ENCODE assay signal across 14 cellular contexts in genomic region chr5:7872517-7873149, GRCh38. TPM values are rescaled to one million over a fixed set of nuclear protein-coding genes. Genes with fewer than 3 reads are reported as not detected.
DNase-seq lines count a peak whose midpoint lies in the region; ATAC-seq and TF ChIP-seq lines count a peak whose summit lies in the region.
"Had no signal": no experiment of that assay in that cellular context is flagged by ENCODE, and none has a peak within 500 bp of the region (broad histone marks: within the 10 kb centered on the region; RNA-seq: fewer than 3 reads in every experiment).

No MANE protein-coding gene starts in this region.

- peaks cover 4% of the 10 kb centered on the region for H3K79me1 ChIP-seq in H9 (ENCODE audit: insufficient read depth, low read depth, low read length, poor library complexity, severe bottlenecking)

- TF ChIP-seq CTCF in H9 (conservative IDR thresholded peaks at IDR 0.05): no peak
- TF ChIP-seq CTCF in neural progenitor cell (IDR thresholded peaks at IDR 0.05): no peak

- no peak overlapping the region for H4K91ac ChIP-seq in H9 (ENCODE audit: insufficient read length, low read depth, low read length)

- peaks cover 37 to 77% (median 49%) of the 10 kb centered on the region in 10 experiments for H3K4me1 ChIP-seq in BLaER1 treated with 17β-estradiol and CSF1 and Interleukin-3, amounts not matched to agents 10 nM and 100 nM
- H3K4me1 ChIP-seq in H9 (ENCODE audit: insufficient read depth, low read length) (no peaks in the 10 kb centered on the region), neural progenitor cell (peaks cover 12% of the 10 kb centered on the region)

- CTCF ChIA-PET in activated CD4-positive, alpha-beta memory T cell treated with anti-CD3 and anti-CD28 coated beads for 36 hours (lab: Charles Lee): interaction anchor here (1.0 to 3.0 kb wide), 4 partner anchors 9 to 15 kb away, joined by 3 to 24 read pairs (median 4); no protein-coding TSS in a partner anchor

- peak overlapping the region in 8 of 11 experiments; percentile 9 to 49 (median 20); a peak in 9 of 22 replicates for H3K9ac ChIP-seq in BLaER1 treated with 17β-estradiol and CSF1 and Interleukin-3, amounts not matched to agents 10 nM and 100 nM
- H3K9ac ChIP-seq in H9 (ENCODE audit: extremely low read depth, insufficient read length, low read length) (no peak overlapping the region), neural progenitor cell (no peak overlapping the region)

- no peak overlapping the region for H3K23ac ChIP-seq in H9 (ENCODE audit: insufficient read length, low read depth, low read length)

- H3K27me3 Mint-ChIP-seq in H9 (ENCODE audit: low read depth): no peaks in the 10 kb centered on the region
- no peaks in the 10 kb centered on the region for H3K27me3 Mint-ChIP-seq in activated CD4-positive, alpha-beta memory T cell treated with anti-CD3 and anti-CD28 coated beads for 36 hours
- H3K27me3 Mint-ChIP-seq in neural progenitor cell (ENCODE audit: insufficient read depth, low read depth): peaks cover 2% of the 10 kb centered on the region

- H3K4me2 ChIP-seq in BLaER1 treated with 17β-estradiol and CSF1 and Interleukin-3, amounts not matched to agents 10 nM and 100 nM: peak overlapping the region; percentile 51 to 89 (median 82)
- H3K4me2 ChIP-seq in H9 (ENCODE audit: insufficient read depth, insufficient read length, low read length) (no peak overlapping the region), neural progenitor cell (no peak overlapping the region)

- H2BK12ac ChIP-seq in H9 (ENCODE audit: insufficient read length, low read depth, low read length): no peak overlapping the region

- H4K20me1 ChIP-seq in BLaER1 treated with 17β-estradiol and CSF1 and Interleukin-3, amounts not matched to agents 10 nM and 100 nM: peaks cover 32 to 86% (median 74%) of the 10 kb centered on the region in 11 experiments; a peak in 21 of 22 replicates
- H4K20me1 ChIP-seq in H9 (ENCODE audit: control insufficient read depth, insufficient read depth, insufficient read length) (no peaks in the 10 kb centered on the region), neural progenitor cell (ENCODE audit: low read depth) (peaks cover 25% of the 10 kb centered on the region)

- H3K27me3 ChIP-seq in BLaER1 treated with 17β-estradiol and CSF1 and Interleukin-3, amounts not matched to agents 10 nM and 100 nM: no peaks in the 10 kb centered on the region
- H3K27me3 ChIP-seq in H9 (ENCODE audit: insufficient read depth, low read length) (no peaks in the 10 kb centered on the region), neural progenitor cell (no peaks in the 10 kb centered on the region)

- H3T11ph ChIP-seq in H9 (ENCODE audit: low read length): no peak overlapping the region

- no peak overlapping the region for H4K5ac ChIP-seq in H9 (ENCODE audit: insufficient read length, low read depth, low read length)

- H2BK20ac ChIP-seq in H9 (ENCODE audit: low read depth, low read length, poor library complexity, severe bottlenecking): no peak overlapping the region

- H3K56ac ChIP-seq in H9 (ENCODE audit: insufficient read length, low read depth, low read length): no peak overlapping the region

- H3K36me3 ChIP-seq in BLaER1 treated with 17β-estradiol and CSF1 and Interleukin-3, amounts not matched to agents 10 nM and 100 nM: peaks cover 39 to 69% (median 62%) of the 10 kb centered on the region in 11 experiments
- H3K36me3 ChIP-seq in neural progenitor cell: peaks cover 15% of the 10 kb centered on the region

- H3K18ac ChIP-seq in H9 (ENCODE audit: insufficient read length, low read depth, low read length): no peak overlapping the region

- no peak overlapping the region for H3K14ac ChIP-seq in H9 (ENCODE audit: insufficient read depth, low read length)

- no peak for ATAC-seq in HG02763 (IDR thresholded peaks at IDR 0.05; ENCODE audit: unreplicated experiment)
- ATAC-seq: right cardiac atrium had no signal

- H3K4ac ChIP-seq in H9 (ENCODE audit: low read depth, low read length): no peak overlapping the region

- H3K9me3 ChIP-seq in BLaER1 treated with 17β-estradiol and CSF1 and Interleukin-3, amounts not matched to agents 10 nM and 100 nM (replicated peaks in 1 of 11): no peaks in the 10 kb centered on the region
- H3K9me3 ChIP-seq in H9 (ENCODE audit: control insufficient read depth, low read depth, low read length) (no peaks in the 10 kb centered on the region), neural progenitor cell (ENCODE audit: low read depth) (no peaks in the 10 kb centered on the region)

- intact Hi-C loops in activated CD4-positive, alpha-beta memory T cell treated with anti-CD3 and anti-CD28 coated beads for 36 hours (cut with micrococcal nuclease): loop anchor here (1.0 to 10.0 kb wide), 4 partner anchors 582 to 1495 kb away; partner anchors contain the start of gene MED10

- no peak overlapping the region for H4K8ac ChIP-seq in H9 (replicated peaks; ENCODE audit: insufficient read length, low read depth, low read length)

- H2AK5ac ChIP-seq in H9 (ENCODE audit: insufficient read length, low read length): no peak overlapping the region

- peaks cover 22% of the 10 kb centered on the region for H3K79me2 ChIP-seq in H9 (ENCODE audit: insufficient read depth, low read length)
- peaks cover 86% of the 10 kb centered on the region for H3K79me2 ChIP-seq in neural progenitor cell (ENCODE audit: low read depth)

- H3K27ac Mint-ChIP-seq in H9 (peak overlapping the region; percentile 4 to 63 (median 10); a peak in 2 of 7 replicates), neural progenitor cell (no peak overlapping the region)
- peak overlapping the region; percentile 75 for H3K27ac Mint-ChIP-seq in activated CD4-positive, alpha-beta memory T cell treated with anti-CD3 and anti-CD28 coated beads for 36 hours

- H3K23me2 ChIP-seq in H9 (ENCODE audit: insufficient read length, low read depth, low read length, poor library complexity, severe bottlenecking): peaks cover 4% of the 10 kb centered on the region

- H3K27ac ChIP-seq in BLaER1 treated with 17β-estradiol and CSF1 and Interleukin-3, amounts not matched to agents 10 nM and 100 nM: peak overlapping the region in 3 of 11 experiments; percentile 17 to 42 (median 22); a peak in 3 of 22 replicates
- H3K27ac ChIP-seq in H9 (ENCODE audit: insufficient read length, low read depth, low read length) (no peak overlapping the region), neural progenitor cell (no peak overlapping the region)
- H3K27ac ChIP-seq: epithelial cell of prostate had no signal

- DNase-seq in H9: no peak
- DNase-seq in activated CD4-positive, alpha-beta memory T cell treated with anti-CD3 and anti-CD28 coated beads for 36 hours: peak; percentile 24
- peak; percentile 81 for DNase-seq in kidney tubule cell (ENCODE audit: low spot score)
- DNase-seq in DMS79 (lab: John Stamatoyannopoulos, UW): no peak
- no peak for DNase-seq in retina
- DNase-seq in neural progenitor cell (ENCODE audit: low spot score): no peak
- DNase-seq: activated gamma-delta T cell treated with Interleukin-2 at 50 U/mL for 16 hours, NCI-H1092 treated with DMSO at 0.1 percent for 48 hours, NCI-H2171 treated with DMSO at 0.1 percent for 48 hours, right cardiac atrium had no signal

- H2AFZ ChIP-seq in H9 (ENCODE audit: low read length) (no peak overlapping the region), neural progenitor cell (replicated peaks) (no peak overlapping the region)

- H3K9me3 Mint-ChIP-seq in H9: no peaks in the 10 kb centered on the region
- H3K9me3 Mint-ChIP-seq in activated CD4-positive, alpha-beta memory T cell treated with anti-CD3 and anti-CD28 coated beads for 36 hours: no peaks in the 10 kb centered on the region
- H3K9me3 Mint-ChIP-seq in neural progenitor cell: no peaks in the 10 kb centered on the region

- H2BK120ac ChIP-seq in H9 (ENCODE audit: low read depth, low read length, poor library complexity, severe bottlenecking): no peak overlapping the region

- WGBS in H9 (ENCODE audit: extremely low coverage, insufficient read length, low lambda C conversion rate): no CpG with 5 or more reads among the region's 4 CpGs

- no peak overlapping the region for H2BK5ac ChIP-seq in H9 (ENCODE audit: insufficient read length, low read length)

- POLR2A ChIA-PET in activated CD4-positive, alpha-beta memory T cell treated with anti-CD3 and anti-CD28 coated beads for 36 hours (lab: Charles Lee): interaction anchor here (1.5 kb wide), 1 partner anchor 17 kb away, joined by 4 read pairs; no protein-coding TSS in a partner anchor

- H3K4me3 ChIP-seq in BLaER1 treated with 17β-estradiol and CSF1 and Interleukin-3, amounts not matched to agents 10 nM and 100 nM: 0 out of 20 replicates have a peak overlapping the region, but pooled peaks of 1 of the 10 experiments have one; percentile 24
- no peak overlapping the region for H3K4me3 ChIP-seq in neural progenitor cell

- H3K4me1 Mint-ChIP-seq in H9 (peaks cover 18% of the 10 kb centered on the region in 2 experiments), neural progenitor cell (peaks cover 12% of the 10 kb centered on the region)
- peaks cover 74% of the 10 kb centered on the region for H3K4me1 Mint-ChIP-seq in activated CD4-positive, alpha-beta memory T cell treated with anti-CD3 and anti-CD28 coated beads for 36 hours (ENCODE audit: low read depth)

- H3K36me3 Mint-ChIP-seq in H9 (ENCODE audit: insufficient read depth in 1 of 3, low read depth in 3 of 3) (peaks cover 14 to 61% (median 45%) of the 10 kb centered on the region in 3 experiments), neural progenitor cell (peaks cover 13% of the 10 kb centered on the region)
- H3K36me3 Mint-ChIP-seq in activated CD4-positive, alpha-beta memory T cell treated with anti-CD3 and anti-CD28 coated beads for 36 hours: peaks cover 37% of the 10 kb centered on the region

- H2BK15ac ChIP-seq in H9 (ENCODE audit: low read depth, low read length): no peak overlapping the region

- H3F3A ChIP-seq in neural progenitor cell (ENCODE audit: low read depth): no peaks in the 10 kb centered on the region

- no peak overlapping the region for H3K4me3 Mint-ChIP-seq in H9
- peak overlapping the region; percentile 12 for H3K4me3 Mint-ChIP-seq in activated CD4-positive, alpha-beta memory T cell treated with anti-CD3 and anti-CD28 coated beads for 36 hours
- H3K4me3 Mint-ChIP-seq in neural progenitor cell: no peak overlapping the region

RNA-seq across cellular contexts. Expression of gene MTRR, which starts 3.7 kb away (rescaled TPM):
- total RNA-seq in H9 (2021) (66.0 and 69.6 TPM in 2 replicates), neural progenitor cell (ENCODE audit: low replicate concordance) (53.5 and 54.5 TPM in 2 replicates)
- total RNA-seq in activated CD4-positive, alpha-beta memory T cell treated with anti-CD3 and anti-CD28 coated beads for 36 hours: 10 to 100 TPM; 45.2 to 47.1 TPM

RNA-seq across cellular contexts. Expression of gene FASTKD3, which starts 3.8 kb away (rescaled TPM):
- total RNA-seq in H9 (2021): 15.0 and 16.3 TPM in 2 replicates
- 1 to 10 TPM; 6.9 to 7.5 TPM for total RNA-seq in activated CD4-positive, alpha-beta memory T cell treated with anti-CD3 and anti-CD28 coated beads for 36 hours
- 25.2 and 32.2 TPM in 2 replicates for total RNA-seq in neural progenitor cell (ENCODE audit: low replicate concordance)

RNA-seq across cellular contexts. Expression of gene CFAP90, which starts 21.7 kb away (rescaled TPM):
- total RNA-seq in H9 (2021) (0.35 and 0.44 TPM in 2 replicates), neural progenitor cell (ENCODE audit: low replicate concordance) (0.22 TPM in 1 of 2 replicates, not detected in the other)
- not detected for total RNA-seq in activated CD4-positive, alpha-beta memory T cell treated with anti-CD3 and anti-CD28 coated beads for 36 hours
- total RNA-seq: myocyte had no signal

Comparison
In these comparisons a context has a peak if more than half of its experiments do, and no peak if none do; other contexts are left out.
1. H3K4me2 ChIP-seq: peak in BLaER1 treated with 17β-estradiol and CSF1 and Interleukin-3, amounts not matched to agents 10 nM and 100 nM (11 of 11); none in H9 (single experiment) and neural progenitor cell (single experiment).
2. H3K9ac ChIP-seq: peak in BLaER1 treated with 17β-estradiol and CSF1 and Interleukin-3, amounts not matched to agents 10 nM and 100 nM (8 of 11); none in H9 (single experiment) and neural progenitor cell (single experiment).
3. DNase-seq: peak in activated CD4-positive, alpha-beta memory T cell treated with anti-CD3 and anti-CD28 coated beads for 36 hours (single experiment) and kidney tubule cell (single experiment); none in H9 (single experiment), DMS79 (single experiment), retina (single experiment) and neural progenitor cell (single experiment).